In the genomic region with DNA sequence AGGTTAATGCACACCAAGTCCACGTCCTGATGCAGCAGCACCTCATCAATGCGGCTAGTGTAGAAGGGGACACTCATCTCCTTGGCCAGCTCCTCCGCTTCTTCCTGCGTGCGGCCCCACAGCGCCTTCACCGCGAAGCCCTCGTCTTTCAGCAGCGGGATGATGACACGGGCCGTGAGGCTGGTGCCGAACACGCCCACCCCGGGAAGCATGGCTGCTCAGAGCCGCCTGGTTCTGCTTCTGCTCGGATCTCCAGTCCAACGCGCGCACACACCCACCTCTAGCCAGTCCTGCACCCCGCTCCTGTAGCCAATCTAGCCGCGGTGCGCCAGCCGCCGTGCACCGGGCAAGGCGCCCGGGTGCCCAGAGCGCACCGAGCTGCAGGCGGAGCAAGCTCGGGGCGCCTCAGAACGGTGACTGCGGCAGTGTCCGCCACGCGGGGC, we compare ENCODE assay signal across 8 cellular contexts. TPM values are rescaled to one million over a fixed set of nuclear protein-coding genes. Genes with fewer than 3 reads are reported as not detected.
DNase-seq lines count a peak whose midpoint lies in the region; ATAC-seq and TF ChIP-seq lines count a peak whose summit lies in the region.

No MANE protein-coding gene starts in this region.

- ATAC-seq in GM18502 (IDR thresholded peaks at IDR 0.05; ENCODE audit: poor library complexity, unreplicated experiment) (peak; percentile 35), HG02943 (IDR thresholded peaks at IDR 0.05; ENCODE audit: low read depth, unreplicated experiment) (peak; percentile 25)
- peak; percentile 55 for ATAC-seq in effector memory CD8-positive, alpha-beta T cell (replicated peaks)

- peak overlapping the region; percentile 8 to 87 for H3K27ac Mint-ChIP-seq in effector memory CD8-positive, alpha-beta T cell

- DNase-seq in NCI-H446 (lab: John Stamatoyannopoulos, UW), result peak; percentile 43 to 50
- DNase-seq in activated CD4-positive, alpha-beta T cell treated with anti-CD3 and anti-CD28 coated beads, Interleukin-2, amount 50 U/mL, for 48 hours, result peak; percentile 61 to 69
- DNase-seq in effector memory CD8-positive, alpha-beta T cell, result peak; percentile 40 to 56 (median 44)
- peak; percentile 91 for DNase-seq in mesenteric fat pad (ENCODE audit: low spot score)
- DNase-seq in stimulated activated CD8-positive, alpha-beta memory T cell treated with anti-CD3 and anti-CD28 coated beads, Interleukin-2, amount 100 ng/mL, for 48 hours (ENCODE audit: low read depth in 2 of 2), result peak; percentile 50 to 54

- no peaks in the 10 kb centered on the region for H3K36me3 Mint-ChIP-seq in effector memory CD8-positive, alpha-beta T cell (ENCODE audit: insufficient read depth)

- peaks cover 0 to 22% of the 10 kb centered on the region in 2 donors for H3K27me3 Mint-ChIP-seq in effector memory CD8-positive, alpha-beta T cell

- H3K4me3 Mint-ChIP-seq in effector memory CD8-positive, alpha-beta T cell, result peak overlapping the region; percentile 93 to 95

- H3K9me3 Mint-ChIP-seq in effector memory CD8-positive, alpha-beta T cell, result no peaks in the 10 kb centered on the region

- peaks cover 32 to 33% of the 10 kb centered on the region in 2 donors for H3K4me1 Mint-ChIP-seq in effector memory CD8-positive, alpha-beta T cell (ENCODE audit: low read depth in 2 of 2)

- no peak for TF ChIP-seq CTCF in 22Rv1 (IDR thresholded peaks at IDR 0.05)

- peak overlapping the region; percentile 93 for H3K27ac ChIP-seq in 22Rv1

RNA-seq across cellular contexts. Expression of a gene that starts 0.7 kb away (rescaled TPM):
- total RNA-seq in mesenteric fat pad, result 25.9 TPM

Comparison
In these comparisons a context has a peak if more than half of its experiments do, and no peak if none do; other contexts are left out.
1. Peak in every context shown above with its lines: DNase-seq, ATAC-seq and H3K27ac ChIP-seq.